ENCODE assay signal across 1 cellular context in genomic region chr2:151071382-151071781, GRCh38.
TF ChIP-seq lines count a peak whose summit lies in the region.

No MANE protein-coding gene starts in this region.

TF ChIP-seq in GM23338, 12 proteins besides CTCF, POLR2A, EP300 and RAD21 (continued from another document):
- TF ChIP-seq, protein P1, sequence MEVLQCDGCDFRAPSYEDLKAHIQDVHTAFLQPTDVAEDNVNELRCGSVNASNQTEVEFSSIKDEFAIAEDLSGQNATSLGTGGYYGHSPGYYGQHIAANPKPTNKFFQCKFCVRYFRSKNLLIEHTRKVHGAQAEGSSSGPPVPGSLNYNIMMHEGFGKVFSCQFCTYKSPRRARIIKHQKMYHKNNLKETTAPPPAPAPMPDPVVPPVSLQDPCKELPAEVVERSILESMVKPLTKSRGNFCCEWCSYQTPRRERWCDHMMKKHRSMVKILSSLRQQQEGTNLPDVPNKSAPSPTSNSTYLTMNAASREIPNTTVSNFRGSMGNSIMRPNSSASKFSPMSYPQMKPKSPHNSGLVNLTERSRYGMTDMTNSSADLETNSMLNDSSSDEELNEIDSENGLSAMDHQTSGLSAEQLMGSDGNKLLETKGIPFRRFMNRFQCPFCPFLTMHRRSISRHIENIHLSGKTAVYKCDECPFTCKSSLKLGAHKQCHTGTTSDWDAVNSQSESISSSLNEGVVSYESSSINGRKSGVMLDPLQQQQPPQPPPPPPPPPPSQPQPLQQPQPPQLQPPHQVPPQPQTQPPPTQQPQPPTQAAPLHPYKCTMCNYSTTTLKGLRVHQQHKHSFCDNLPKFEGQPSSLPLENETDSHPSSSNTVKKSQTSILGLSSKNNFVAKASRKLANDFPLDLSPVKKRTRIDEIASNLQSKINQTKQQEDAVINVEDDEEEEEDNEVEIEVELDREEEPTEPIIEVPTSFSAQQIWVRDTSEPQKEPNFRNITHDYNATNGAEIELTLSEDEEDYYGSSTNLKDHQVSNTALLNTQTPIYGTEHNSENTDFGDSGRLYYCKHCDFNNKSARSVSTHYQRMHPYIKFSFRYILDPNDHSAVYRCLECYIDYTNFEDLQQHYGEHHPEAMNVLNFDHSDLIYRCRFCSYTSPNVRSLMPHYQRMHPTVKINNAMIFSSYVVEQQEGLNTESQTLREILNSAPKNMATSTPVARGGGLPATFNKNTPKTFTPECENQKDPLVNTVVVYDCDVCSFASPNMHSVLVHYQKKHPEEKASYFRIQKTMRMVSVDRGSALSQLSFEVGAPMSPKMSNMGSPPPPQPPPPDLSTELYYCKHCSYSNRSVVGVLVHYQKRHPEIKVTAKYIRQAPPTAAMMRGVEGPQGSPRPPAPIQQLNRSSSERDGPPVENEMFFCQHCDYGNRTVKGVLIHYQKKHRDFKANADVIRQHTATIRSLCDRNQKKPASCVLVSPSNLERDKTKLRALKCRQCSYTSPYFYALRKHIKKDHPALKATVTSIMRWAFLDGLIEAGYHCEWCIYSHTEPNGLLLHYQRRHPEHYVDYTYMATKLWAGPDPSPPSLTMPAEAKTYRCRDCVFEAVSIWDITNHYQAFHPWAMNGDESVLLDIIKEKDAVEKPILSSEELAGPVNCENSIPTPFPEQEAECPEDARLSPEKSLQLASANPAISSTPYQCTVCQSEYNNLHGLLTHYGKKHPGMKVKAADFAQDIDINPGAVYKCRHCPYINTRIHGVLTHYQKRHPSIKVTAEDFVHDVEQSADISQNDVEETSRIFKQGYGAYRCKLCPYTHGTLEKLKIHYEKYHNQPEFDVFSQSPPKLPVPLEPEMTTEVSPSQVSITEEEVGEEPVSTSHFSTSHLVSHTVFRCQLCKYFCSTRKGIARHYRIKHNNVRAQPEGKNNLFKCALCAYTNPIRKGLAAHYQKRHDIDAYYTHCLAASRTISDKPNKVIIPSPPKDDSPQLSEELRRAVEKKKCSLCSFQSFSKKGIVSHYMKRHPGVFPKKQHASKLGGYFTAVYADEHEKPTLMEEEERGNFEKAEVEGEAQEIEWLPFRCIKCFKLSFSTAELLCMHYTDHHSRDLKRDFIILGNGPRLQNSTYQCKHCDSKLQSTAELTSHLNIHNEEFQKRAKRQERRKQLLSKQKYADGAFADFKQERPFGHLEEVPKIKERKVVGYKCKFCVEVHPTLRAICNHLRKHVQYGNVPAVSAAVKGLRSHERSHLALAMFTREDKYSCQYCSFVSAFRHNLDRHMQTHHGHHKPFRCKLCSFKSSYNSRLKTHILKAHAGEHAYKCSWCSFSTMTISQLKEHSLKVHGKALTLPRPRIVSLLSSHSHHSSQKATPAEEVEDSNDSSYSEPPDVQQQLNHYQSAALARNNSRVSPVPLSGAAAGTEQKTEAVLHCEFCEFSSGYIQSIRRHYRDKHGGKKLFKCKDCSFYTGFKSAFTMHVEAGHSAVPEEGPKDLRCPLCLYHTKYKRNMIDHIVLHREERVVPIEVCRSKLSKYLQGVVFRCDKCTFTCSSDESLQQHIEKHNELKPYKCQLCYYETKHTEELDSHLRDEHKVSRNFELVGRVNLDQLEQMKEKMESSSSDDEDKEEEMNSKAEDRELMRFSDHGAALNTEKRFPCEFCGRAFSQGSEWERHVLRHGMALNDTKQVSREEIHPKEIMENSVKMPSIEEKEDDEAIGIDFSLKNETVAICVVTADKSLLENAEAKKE (CRISPR knock-in tag; IDR thresholded peaks at IDR 0.05) = peak; percentile 82; the same call in 1 of the 2 replicates
